ENCODE assay signal across 21 cellular contexts in the genomic region with DNA sequence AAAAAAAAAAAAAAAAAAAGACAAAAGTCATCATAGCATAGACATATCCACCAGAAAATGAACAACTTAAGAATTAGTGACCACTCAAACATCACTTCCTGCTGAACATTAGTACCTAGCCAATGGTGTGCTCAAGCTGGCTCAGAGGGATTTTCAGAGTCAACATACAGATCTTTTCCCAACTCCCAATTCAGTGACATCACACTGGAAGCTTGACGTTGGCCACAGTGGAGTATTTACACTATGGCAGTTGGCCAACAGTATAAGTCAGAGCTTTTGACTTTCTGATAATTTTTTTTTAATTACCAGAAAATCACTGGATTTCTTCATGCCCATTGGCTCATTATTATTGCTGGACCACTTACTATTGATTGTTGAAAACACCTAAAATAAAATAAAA.
"Had no signal": no experiment of that assay in that cellular context is flagged by ENCODE, and none has a peak within 500 bp of the region (broad histone marks: within the 10 kb centered on the region; RNA-seq: fewer than 3 reads in every experiment).

No MANE protein-coding gene starts in this region.

- H3K36me3 ChIP-seq: ascending aorta, right lobe of liver, tibial nerve, WERI-Rb-1 had no signal

- H3K9me3 Mint-ChIP-seq: activated CD4-positive, alpha-beta memory T cell treated with anti-CD3 and anti-CD28 coated beads for 36 hours; activated CD4-positive, alpha-beta T cell treated with anti-CD3 and anti-CD28 coated beads, Interleukin-2, amount 10 ng/mL, durations not matched to agents 24 days and 14 days; activated naive CD4-positive, alpha-beta T cell treated with anti-CD3 and anti-CD28 coated beads, Interleukin-2, amount 10 ng/mL, durations not matched to agents 7 days and 5 days; activated naive CD8-positive, alpha-beta T cell treated with anti-CD3 and anti-CD28 coated beads, Interleukin-2, amount 10 ng/mL, durations not matched to agents 7 days and 5 days; activated T-helper 1 cell treated with anti-CD3 and anti-CD28 coated beads, Interleukin-12 subunit alpha, Interleukin-12 subunit beta, Interleukin-2, Interleukin-4 antibody, amounts not matched to agents 30 ng/mL and 10 ng/mL and 1 ng/mL, durations not matched to agents 14 hours and 24 hours and 36 hours had no signal

- H3K4me3 Mint-ChIP-seq: activated CD4-positive, alpha-beta memory T cell treated with anti-CD3 and anti-CD28 coated beads for 36 hours; activated CD4-positive, alpha-beta T cell treated with anti-CD3 and anti-CD28 coated beads, Interleukin-2, amount 10 ng/mL, durations not matched to agents 24 days and 14 days; activated naive CD4-positive, alpha-beta T cell treated with anti-CD3 and anti-CD28 coated beads, Interleukin-2, amount 10 ng/mL, durations not matched to agents 7 days and 5 days; activated naive CD8-positive, alpha-beta T cell treated with anti-CD3 and anti-CD28 coated beads, Interleukin-2, amount 10 ng/mL, durations not matched to agents 7 days and 5 days; activated T-helper 1 cell treated with anti-CD3 and anti-CD28 coated beads, Interleukin-12 subunit alpha, Interleukin-12 subunit beta, Interleukin-2, Interleukin-4 antibody, amounts not matched to agents 30 ng/mL and 10 ng/mL and 1 ng/mL, durations not matched to agents 14 hours and 24 hours and 36 hours; brain; nephron had no signal

- H3K4me1 Mint-ChIP-seq: activated CD4-positive, alpha-beta T cell treated with anti-CD3 and anti-CD28 coated beads, Interleukin-2, amount 10 ng/mL, durations not matched to agents 24 days and 14 days; activated naive CD4-positive, alpha-beta T cell treated with anti-CD3 and anti-CD28 coated beads, Interleukin-2, amount 10 ng/mL, durations not matched to agents 7 days and 5 days; activated naive CD8-positive, alpha-beta T cell treated with anti-CD3 and anti-CD28 coated beads, Interleukin-2, amount 10 ng/mL, durations not matched to agents 7 days and 5 days had no signal

- H3K9me3 ChIP-seq: ascending aorta, right lobe of liver, tibial nerve had no signal

- H3K27ac Mint-ChIP-seq: activated CD4-positive, alpha-beta memory T cell treated with anti-CD3 and anti-CD28 coated beads for 36 hours; activated CD4-positive, alpha-beta T cell treated with anti-CD3 and anti-CD28 coated beads, Interleukin-2, amount 10 ng/mL, durations not matched to agents 24 days and 14 days; activated naive CD4-positive, alpha-beta T cell treated with anti-CD3 and anti-CD28 coated beads, Interleukin-2, amount 10 ng/mL, durations not matched to agents 7 days and 5 days; activated naive CD8-positive, alpha-beta T cell treated with anti-CD3 and anti-CD28 coated beads, Interleukin-2, amount 10 ng/mL, durations not matched to agents 7 days and 5 days; activated T-helper 1 cell treated with anti-CD3 and anti-CD28 coated beads, Interleukin-12 subunit alpha, Interleukin-12 subunit beta, Interleukin-2, Interleukin-4 antibody, amounts not matched to agents 30 ng/mL and 10 ng/mL and 1 ng/mL, durations not matched to agents 14 hours and 24 hours and 36 hours; brain; nephron had no signal

- ATAC-seq: activated CD4-positive, CD25-positive, alpha-beta regulatory T cell treated with anti-CD3 and anti-CD28 coated beads, Interleukin-2, amount 50 U/mL, for 24 hours; left ventricle myocardium superior; right lobe of liver had no signal

- H3K4me3 ChIP-seq: ascending aorta, right lobe of liver, tibial nerve had no signal

- DNase-seq: activated CD4-positive, alpha-beta memory T cell treated with anti-CD3 and anti-CD28 coated beads for 36 hours; activated CD4-positive, alpha-beta T cell treated with anti-CD3 and anti-CD28 coated beads, Interleukin-2, amount 10 ng/mL, durations not matched to agents 24 days and 14 days; activated CD8-positive, alpha-beta memory T cell treated with anti-CD3 and anti-CD28 coated beads, Interleukin-2, amount 50 U/mL, for 4 hours; activated effector memory CD4-positive, alpha-beta T cell treated with anti-CD3 and anti-CD28 coated beads, Interleukin-2, amount 50 U/mL, for 16 hours; activated naive CD4-positive, alpha-beta T cell treated with anti-CD3 and anti-CD28 coated beads, Interleukin-2, amount 10 ng/mL, durations not matched to agents 7 days and 5 days; activated naive CD8-positive, alpha-beta T cell treated with anti-CD3 and anti-CD28 coated beads, Interleukin-2, amount 10 ng/mL, durations not matched to agents 7 days and 5 days; activated T-cell treated with anti-CD3 and anti-CD28 coated beads, Interleukin-2, amount 50 U/mL, for 1 hour; central memory CD4-positive, alpha-beta T cell; left ventricle myocardium superior; posterior cingulate gyrus; right lobe of liver; stimulated activated CD4-positive, alpha-beta T cell treated with anti-CD3 and anti-CD28 coated beads, Interleukin-2, amount 100 ng/mL, for 48 hours; stimulated activated naive CD4-positive, alpha-beta T cell treated with Interleukin-2 at 50 U/mL for 16 hours; T-helper 9 cell; WERI-Rb-1 had no signal

- H3K27ac ChIP-seq: ascending aorta, right lobe of liver, tibial nerve, WERI-Rb-1 had no signal

- H3K4me1 ChIP-seq: ascending aorta, right lobe of liver, tibial nerve had no signal

- H3K27me3 Mint-ChIP-seq: activated naive CD4-positive, alpha-beta T cell treated with anti-CD3 and anti-CD28 coated beads, Interleukin-2, amount 10 ng/mL, durations not matched to agents 7 days and 5 days; brain had no signal

- H3K27me3 ChIP-seq: ascending aorta, right lobe of liver, tibial nerve had no signal

- H3K36me3 Mint-ChIP-seq: activated CD4-positive, alpha-beta memory T cell treated with anti-CD3 and anti-CD28 coated beads for 36 hours; activated naive CD4-positive, alpha-beta T cell treated with anti-CD3 and anti-CD28 coated beads, Interleukin-2, amount 10 ng/mL, durations not matched to agents 7 days and 5 days; activated naive CD8-positive, alpha-beta T cell treated with anti-CD3 and anti-CD28 coated beads, Interleukin-2, amount 10 ng/mL, durations not matched to agents 7 days and 5 days; brain had no signal
